ENCODE assay signal across 17 cellular contexts in genomic region chr3:29026959-29027358, GRCh38.
DNase-seq lines count a peak whose midpoint lies in the region; ATAC-seq, FAIRE-seq and TF ChIP-seq lines count a peak whose summit lies in the region.
"Had no signal": no experiment of that assay in that cellular context is flagged by ENCODE, and none has a peak within 500 bp of the region (broad histone marks: within the 10 kb centered on the region; RNA-seq: fewer than 3 reads in every experiment).

No MANE protein-coding gene starts in this region.

- no peak for FAIRE-seq in HepG2 (lab: Jason Lieb, UNC)

- no TSS peak for BruUV-seq in HepG2 (replicated peaks; lab: Mats Ljungman, UMichigan)

- no peak overlapping the region for H3K4me2 ChIP-seq in HepG2 (ENCODE audit: low read depth, low read length)

- no peak overlapping the region for H3K9ac ChIP-seq in HepG2 (ENCODE audit: insufficient read depth, low read depth, low read length)

- CTCF ChIA-PET in HepG2 (lab: Yijun Ruan, JAX; ENCODE audit: low intra/inter-chr PET ratio, low total read pairs), result no interaction called here

- no peak overlapping the region for H2AFZ ChIP-seq in HepG2 (ENCODE audit: low read length)

- TF ChIP-seq POLR2A in HepG2 (IDR thresholded peaks at IDR 0.05; ENCODE audit: insufficient read depth in 1 of 2, low read depth in 2 of 2, low read length in 2 of 2) (no peak), right lobe of liver (IDR thresholded peaks at IDR 0.05) (no peak), gastrocnemius medialis (IDR thresholded peaks at IDR 0.05) (no peak)

- H3K27me3 ChIP-seq in HepG2 (ENCODE audit: control insufficient read depth in 1 of 2, insufficient read depth in 2 of 2, low read length in 2 of 2) (no peaks in the 10 kb centered on the region), right lobe of liver (no peaks in the 10 kb centered on the region), gastrocnemius medialis (no peaks in the 10 kb centered on the region)
- H3K27me3 ChIP-seq: tibial artery had no signal

- intact Hi-C loops in HepG2 (cut with micrococcal nuclease; ENCODE audit: unreplicated experiment) (no loop called here), right lobe of liver (cut with DNase I) (no loop called here), gastrocnemius medialis (cut with DNase I; ENCODE audit: low total_unique reads) (no loop called here)

- POLR2A ChIA-PET in HepG2 (lab: Yijun Ruan, JAX), result no interaction called here

- no peak for TF ChIP-seq RAD21 in HepG2 (CRISPR knock-in tag; IDR thresholded peaks at IDR 0.05)

- no peak for ATAC-seq in HepG2
- no peak for ATAC-seq in right lobe of liver
- ATAC-seq in HG03565 (IDR thresholded peaks at IDR 0.05; ENCODE audit: unreplicated experiment), result peak; percentile 29
- ATAC-seq in GM18873 (IDR thresholded peaks at IDR 0.05; ENCODE audit: low FRiP score, unreplicated experiment), result no peak
- no peak for ATAC-seq in gastrocnemius medialis
- ATAC-seq: Right ventricle myocardium inferior had no signal

- no peaks in the 10 kb centered on the region for H3K4me1 ChIP-seq in HepG2 (ENCODE audit: insufficient read depth, low read length)
- no peaks in the 10 kb centered on the region for H3K4me1 ChIP-seq in right lobe of liver
- no peaks in the 10 kb centered on the region for H3K4me1 ChIP-seq in gastrocnemius medialis
- H3K4me1 ChIP-seq: tibial artery had no signal

- H3K9me3 ChIP-seq in HepG2 (ENCODE audit: low read length) (peaks cover 15% of the 10 kb centered on the region), right lobe of liver (no peaks in the 10 kb centered on the region), gastrocnemius medialis (no peaks in the 10 kb centered on the region)
- H3K9me3 ChIP-seq: tibial artery had no signal

- TF ChIP-seq CTCF in HepG2 (CRISPR knock-in tag; IDR thresholded peaks at IDR 0.05), result no peak
- TF ChIP-seq CTCF in right lobe of liver (IDR thresholded peaks at IDR 0.05), result no peak
- no peak for TF ChIP-seq CTCF in choroid plexus epithelial cell (conservative IDR thresholded peaks at IDR 0.05; ENCODE audit: low read depth, low read length)
- no peak for TF ChIP-seq CTCF in gastrocnemius medialis (IDR thresholded peaks at IDR 0.05 in 4 of 5, conservative IDR thresholded peaks at IDR 0.05 in 1 of 5)

- WGBS in HepG2 (ENCODE audit: low lambda C conversion rate), result 0% methylated on average over 3 of the region's 3 CpGs
- 49% methylated on average over 3 of the region's 3 CpGs for WGBS in right lobe of liver (ENCODE audit: insufficient coverage, low coverage, low lambda C conversion rate, missing lambda C conversion rate)

- in situ Hi-C loops in HepG2 (cut with HindIII; ENCODE audit: extremely low pct_ligation_motif_present, low pct_unique_long_range_greater_than_20kb) (no loop called here), gastrocnemius medialis (cut with MboI; ENCODE audit: low sequenced_read_pairs in 4 of 4) (no loop called here)

- H4K20me1 ChIP-seq in HepG2 (ENCODE audit: insufficient read depth, low read length), result no peaks in the 10 kb centered on the region

- no peak overlapping the region for H3K27ac ChIP-seq in HepG2 (ENCODE audit: extremely low read length, insufficient read depth, low read length)
- no peak overlapping the region for H3K27ac ChIP-seq in right lobe of liver
- H3K27ac ChIP-seq in gastrocnemius medialis, result no peak overlapping the region
- H3K27ac ChIP-seq: coronary artery, tibial artery had no signal

- H3K36me3 ChIP-seq in HepG2 (replicated peaks in 1 of 2; ENCODE audit: control insufficient read depth in 1 of 2, insufficient read depth in 2 of 2, low read length in 2 of 2) (no peaks in the 10 kb centered on the region), right lobe of liver (no peaks in the 10 kb centered on the region), gastrocnemius medialis (no peaks in the 10 kb centered on the region)
- H3K36me3 ChIP-seq: tibial artery had no signal

- no peak overlapping the region for H3K4me3 ChIP-seq in HepG2 (replicated peaks in 1 of 3; ENCODE audit: insufficient read depth in 1 of 3, low read depth in 2 of 3, low read length in 3 of 3)
- no peak overlapping the region for H3K4me3 ChIP-seq in right lobe of liver
- H3K4me3 ChIP-seq in choroid plexus epithelial cell (ENCODE audit: low read depth, low read length), result no peak overlapping the region
- no peak overlapping the region for H3K4me3 ChIP-seq in gastrocnemius medialis
- H3K4me3 ChIP-seq: coronary artery, tibial artery had no signal

- DNase-seq in HepG2 (ENCODE audit: low spot score) (no peak), right lobe of liver (no peak), choroid plexus epithelial cell (ENCODE audit: low read depth) (peak; percentile 5), GM03348 (ENCODE audit: low spot score) (no peak), gastrocnemius medialis (no peak), NCI-H2196 (lab: John Stamatoyannopoulos, UW; ENCODE audit: unreplicated experiment) (no peak)
- DNase-seq: 8988T, activated B cell treated with CpG ODN at 0.5 μM for 24 hours, activated gamma-delta T cell, aorta, NCI-H1092 treated with DMSO at 0.1 percent for 48 hours, NCI-H2171 treated with DMSO at 0.1 percent for 48 hours, tibial artery had no signal

- no peaks in the 10 kb centered on the region for H3K79me2 ChIP-seq in HepG2 (ENCODE audit: insufficient read depth, low read length)

- TF ChIP-seq EP300 in HepG2 (IDR thresholded peaks at IDR 0.05; ENCODE audit: low read depth in 2 of 2, low read length in 2 of 2) (no peak), HepG2 (CRISPR knock-in tag; IDR thresholded peaks at IDR 0.05; ENCODE audit: borderline replicate concordance) (no peak)

TF ChIP-seq in HepG2, 621 proteins besides CTCF, POLR2A, EP300 and RAD21:
- TF ChIP-seq NFE2L2 (IDR thresholded peaks at IDR 0.05; ENCODE audit: low read length) (0 out of 2 replicates have a peak, but pooled peaks have one; percentile 5), MTA1 (CRISPR knock-in tag; IDR thresholded peaks at IDR 0.05; ENCODE audit: borderline replicate concordance) (no peak), MAFK (conservative IDR thresholded peaks at IDR 0.05 in 1 of 2, IDR thresholded peaks at IDR 0.05 in 1 of 2; ENCODE audit: low read length in 2 of 2) (peak; percentile 42 to 54)
